In genomic region chr15:27983496-27983895, GRCh38 we compare ENCODE assay signal across 19 cellular contexts.
"Had no signal": no experiment of that assay in that cellular context is flagged by ENCODE, and none has a peak within 500 bp of the region (broad histone marks: within the 10 kb centered on the region; RNA-seq: fewer than 3 reads in every experiment).

No MANE protein-coding gene starts in this region.

- H3K4me1 ChIP-seq: SJSA1 had no signal

- H3K4me3 ChIP-seq: SJSA1, SK-N-MC had no signal

- H3K9me3 ChIP-seq: SJSA1 had no signal

- H3K27ac ChIP-seq: SJSA1, SK-N-MC had no signal

- H3K36me3 ChIP-seq: SJSA1 had no signal

- H3K27me3 ChIP-seq: SJSA1 had no signal

- DNase-seq: KBM-7, MV-4-11, NCI-H1048, NCI-H1105, NCI-H1417, NCI-H1436 treated with DMSO at 0.1 percent for 48 hours, NCI-H1694, NCI-H1930, NCI-H2081, NCI-H2107, NCI-H2227 treated with DMSO at 0.1 percent for 48 hours, NCI-H524, NCI-H526 treated with DMSO at 0.1 percent for 48 hours, NCI-H748 treated with DMSO at 0.1 percent for 48 hours, Right ventricle myocardium superior, RPMI8226, SIG-M5 had no signal
